In the genomic region with DNA sequence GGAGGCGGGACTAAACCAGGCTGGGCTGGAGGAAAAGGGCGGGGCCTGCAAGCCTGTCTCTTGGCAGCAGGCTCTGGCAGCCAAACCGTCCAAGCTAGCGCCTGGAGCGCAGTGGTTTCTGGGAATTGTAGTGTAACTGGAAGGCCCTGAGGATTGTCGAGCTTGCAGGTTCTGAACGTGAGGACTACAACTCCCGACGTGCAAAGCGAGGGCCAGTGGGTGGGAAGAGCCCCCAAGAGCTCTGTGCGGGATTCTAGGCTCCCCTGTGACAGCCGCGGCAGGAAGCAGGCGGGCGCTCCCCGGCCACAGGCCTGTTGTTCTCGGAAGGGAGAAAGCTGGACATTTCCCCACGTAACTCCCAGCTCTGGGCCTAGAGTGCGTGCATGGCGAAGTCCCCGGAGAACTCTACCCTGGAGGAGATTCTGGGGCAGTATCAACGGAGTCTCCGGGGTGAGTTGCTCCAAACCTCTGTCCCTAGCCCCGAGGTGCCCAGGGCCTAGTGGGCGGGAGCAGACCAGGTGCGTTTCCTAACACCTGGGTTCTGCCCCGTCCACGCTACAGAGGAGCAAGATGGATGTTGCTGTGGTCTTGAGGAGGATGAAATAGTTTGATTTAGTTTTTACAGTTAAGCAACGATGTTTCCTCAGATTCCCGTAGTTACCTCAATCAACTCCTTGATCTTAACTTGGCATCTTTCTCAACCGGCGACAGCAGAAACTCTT, we compare ENCODE assay signal across 1 cellular context.
A peak's percentile ranks its signal among the peaks of the same experiment; 100 is the strongest.
TF ChIP-seq lines count a peak whose summit lies in the region.

A gene (plus strand): TSS at position 251 of the 722 bp plus-strand sequence. CDS start 133 bp downstream, at position 384.

TF ChIP-seq in K562, 482 proteins besides CTCF, POLR2A, EP300 and RAD21 (continued from another document and continues in another):
- TF ChIP-seq, protein P1, sequence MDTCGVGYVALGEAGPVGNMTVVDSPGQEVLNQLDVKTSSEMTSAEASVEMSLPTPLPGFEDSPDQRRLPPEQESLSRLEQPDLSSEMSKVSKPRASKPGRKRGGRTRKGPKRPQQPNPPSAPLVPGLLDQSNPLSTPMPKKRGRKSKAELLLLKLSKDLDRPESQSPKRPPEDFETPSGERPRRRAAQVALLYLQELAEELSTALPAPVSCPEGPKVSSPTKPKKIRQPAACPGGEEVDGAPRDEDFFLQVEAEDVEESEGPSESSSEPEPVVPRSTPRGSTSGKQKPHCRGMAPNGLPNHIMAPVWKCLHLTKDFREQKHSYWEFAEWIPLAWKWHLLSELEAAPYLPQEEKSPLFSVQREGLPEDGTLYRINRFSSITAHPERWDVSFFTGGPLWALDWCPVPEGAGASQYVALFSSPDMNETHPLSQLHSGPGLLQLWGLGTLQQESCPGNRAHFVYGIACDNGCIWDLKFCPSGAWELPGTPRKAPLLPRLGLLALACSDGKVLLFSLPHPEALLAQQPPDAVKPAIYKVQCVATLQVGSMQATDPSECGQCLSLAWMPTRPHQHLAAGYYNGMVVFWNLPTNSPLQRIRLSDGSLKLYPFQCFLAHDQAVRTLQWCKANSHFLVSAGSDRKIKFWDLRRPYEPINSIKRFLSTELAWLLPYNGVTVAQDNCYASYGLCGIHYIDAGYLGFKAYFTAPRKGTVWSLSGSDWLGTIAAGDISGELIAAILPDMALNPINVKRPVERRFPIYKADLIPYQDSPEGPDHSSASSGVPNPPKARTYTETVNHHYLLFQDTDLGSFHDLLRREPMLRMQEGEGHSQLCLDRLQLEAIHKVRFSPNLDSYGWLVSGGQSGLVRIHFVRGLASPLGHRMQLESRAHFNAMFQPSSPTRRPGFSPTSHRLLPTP (IDR thresholded peaks at IDR 0.05; ENCODE audit: borderline replicate concordance, extremely low read depth, insufficient read length), result no peak
- peak; percentile 64; the same call in 1 of the 2 replicates for TF ChIP-seq MBD2 (IDR thresholded peaks at IDR 0.05; ENCODE audit: borderline replicate concordance, low read depth)
- no peak for TF ChIP-seq TRIM24 (IDR thresholded peaks at IDR 0.05)
- TF ChIP-seq ASH1L (IDR thresholded peaks at IDR 0.05; ENCODE audit: borderline replicate concordance, low read depth, partially characterized antibody), result no peak
- peak in 1 of 2 experiments; percentile 39; a peak in 1 of 3 replicates for TF ChIP-seq CBX3 (IDR thresholded peaks at IDR 0.05; ENCODE audit: borderline replicate concordance in 1 of 2, low read length in 2 of 2)
- peak; percentile 8; the same call in 1 of the 2 replicates for TF ChIP-seq ZKSCAN1 (IDR thresholded peaks at IDR 0.05; ENCODE audit: low read depth, low read length)
- TF ChIP-seq ZNF282 (CRISPR knock-in tag; IDR thresholded peaks at IDR 0.05), result no peak
- TF ChIP-seq ZNF311 (CRISPR knock-in tag; IDR thresholded peaks at IDR 0.05), result 0 out of 2 replicates have a peak, but pooled peaks have one; percentile 39
- no peak for TF ChIP-seq ZNF217 (CRISPR knock-in tag; IDR thresholded peaks at IDR 0.05)
- TF ChIP-seq ZNF408 (CRISPR knock-in tag; IDR thresholded peaks at IDR 0.05; ENCODE audit: low read depth), result no peak
- TF ChIP-seq, protein P2, sequence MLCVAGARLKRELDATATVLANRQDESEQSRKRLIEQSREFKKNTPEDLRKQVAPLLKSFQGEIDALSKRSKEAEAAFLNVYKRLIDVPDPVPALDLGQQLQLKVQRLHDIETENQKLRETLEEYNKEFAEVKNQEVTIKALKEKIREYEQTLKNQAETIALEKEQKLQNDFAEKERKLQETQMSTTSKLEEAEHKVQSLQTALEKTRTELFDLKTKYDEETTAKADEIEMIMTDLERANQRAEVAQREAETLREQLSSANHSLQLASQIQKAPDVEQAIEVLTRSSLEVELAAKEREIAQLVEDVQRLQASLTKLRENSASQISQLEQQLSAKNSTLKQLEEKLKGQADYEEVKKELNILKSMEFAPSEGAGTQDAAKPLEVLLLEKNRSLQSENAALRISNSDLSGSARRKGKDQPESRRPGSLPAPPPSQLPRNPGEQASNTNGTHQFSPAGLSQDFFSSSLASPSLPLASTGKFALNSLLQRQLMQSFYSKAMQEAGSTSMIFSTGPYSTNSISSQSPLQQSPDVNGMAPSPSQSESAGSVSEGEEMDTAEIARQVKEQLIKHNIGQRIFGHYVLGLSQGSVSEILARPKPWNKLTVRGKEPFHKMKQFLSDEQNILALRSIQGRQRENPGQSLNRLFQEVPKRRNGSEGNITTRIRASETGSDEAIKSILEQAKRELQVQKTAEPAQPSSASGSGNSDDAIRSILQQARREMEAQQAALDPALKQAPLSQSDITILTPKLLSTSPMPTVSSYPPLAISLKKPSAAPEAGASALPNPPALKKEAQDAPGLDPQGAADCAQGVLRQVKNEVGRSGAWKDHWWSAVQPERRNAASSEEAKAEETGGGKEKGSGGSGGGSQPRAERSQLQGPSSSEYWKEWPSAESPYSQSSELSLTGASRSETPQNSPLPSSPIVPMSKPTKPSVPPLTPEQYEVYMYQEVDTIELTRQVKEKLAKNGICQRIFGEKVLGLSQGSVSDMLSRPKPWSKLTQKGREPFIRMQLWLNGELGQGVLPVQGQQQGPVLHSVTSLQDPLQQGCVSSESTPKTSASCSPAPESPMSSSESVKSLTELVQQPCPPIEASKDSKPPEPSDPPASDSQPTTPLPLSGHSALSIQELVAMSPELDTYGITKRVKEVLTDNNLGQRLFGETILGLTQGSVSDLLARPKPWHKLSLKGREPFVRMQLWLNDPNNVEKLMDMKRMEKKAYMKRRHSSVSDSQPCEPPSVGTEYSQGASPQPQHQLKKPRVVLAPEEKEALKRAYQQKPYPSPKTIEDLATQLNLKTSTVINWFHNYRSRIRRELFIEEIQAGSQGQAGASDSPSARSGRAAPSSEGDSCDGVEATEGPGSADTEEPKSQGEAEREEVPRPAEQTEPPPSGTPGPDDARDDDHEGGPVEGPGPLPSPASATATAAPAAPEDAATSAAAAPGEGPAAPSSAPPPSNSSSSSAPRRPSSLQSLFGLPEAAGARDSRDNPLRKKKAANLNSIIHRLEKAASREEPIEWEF (CRISPR knock-in tag; IDR thresholded peaks at IDR 0.05), result no peak
- TF ChIP-seq PRMT5 (CRISPR knock-in tag; IDR thresholded peaks at IDR 0.05), result no peak
- TF ChIP-seq NCOA6 (IDR thresholded peaks at IDR 0.05), result no peak
- TF ChIP-seq TCFL5 (CRISPR knock-in tag; conservative IDR thresholded peaks at IDR 0.05), result no peak
- TF ChIP-seq, protein P3, sequence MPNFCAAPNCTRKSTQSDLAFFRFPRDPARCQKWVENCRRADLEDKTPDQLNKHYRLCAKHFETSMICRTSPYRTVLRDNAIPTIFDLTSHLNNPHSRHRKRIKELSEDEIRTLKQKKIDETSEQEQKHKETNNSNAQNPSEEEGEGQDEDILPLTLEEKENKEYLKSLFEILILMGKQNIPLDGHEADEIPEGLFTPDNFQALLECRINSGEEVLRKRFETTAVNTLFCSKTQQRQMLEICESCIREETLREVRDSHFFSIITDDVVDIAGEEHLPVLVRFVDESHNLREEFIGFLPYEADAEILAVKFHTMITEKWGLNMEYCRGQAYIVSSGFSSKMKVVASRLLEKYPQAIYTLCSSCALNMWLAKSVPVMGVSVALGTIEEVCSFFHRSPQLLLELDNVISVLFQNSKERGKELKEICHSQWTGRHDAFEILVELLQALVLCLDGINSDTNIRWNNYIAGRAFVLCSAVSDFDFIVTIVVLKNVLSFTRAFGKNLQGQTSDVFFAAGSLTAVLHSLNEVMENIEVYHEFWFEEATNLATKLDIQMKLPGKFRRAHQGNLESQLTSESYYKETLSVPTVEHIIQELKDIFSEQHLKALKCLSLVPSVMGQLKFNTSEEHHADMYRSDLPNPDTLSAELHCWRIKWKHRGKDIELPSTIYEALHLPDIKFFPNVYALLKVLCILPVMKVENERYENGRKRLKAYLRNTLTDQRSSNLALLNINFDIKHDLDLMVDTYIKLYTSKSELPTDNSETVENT (CRISPR knock-in tag; IDR thresholded peaks at IDR 0.05), result peak; percentile 92; the same call in 1 of the 2 replicates
- TF ChIP-seq, protein P4, sequence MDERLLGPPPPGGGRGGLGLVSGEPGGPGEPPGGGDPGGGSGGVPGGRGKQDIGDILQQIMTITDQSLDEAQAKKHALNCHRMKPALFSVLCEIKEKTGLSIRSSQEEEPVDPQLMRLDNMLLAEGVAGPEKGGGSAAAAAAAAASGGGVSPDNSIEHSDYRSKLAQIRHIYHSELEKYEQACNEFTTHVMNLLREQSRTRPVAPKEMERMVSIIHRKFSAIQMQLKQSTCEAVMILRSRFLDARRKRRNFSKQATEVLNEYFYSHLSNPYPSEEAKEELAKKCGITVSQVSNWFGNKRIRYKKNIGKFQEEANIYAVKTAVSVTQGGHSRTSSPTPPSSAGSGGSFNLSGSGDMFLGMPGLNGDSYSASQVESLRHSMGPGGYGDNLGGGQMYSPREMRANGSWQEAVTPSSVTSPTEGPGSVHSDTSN (CRISPR knock-in tag; IDR thresholded peaks at IDR 0.05; ENCODE audit: low read depth), result no peak
- TF ChIP-seq, protein P4 (tag; conservative IDR thresholded peaks at IDR 0.05; ENCODE audit: low read depth), result 0 out of 2 replicates have a peak, but pooled peaks have one; percentile 0
- TF ChIP-seq, protein P5, sequence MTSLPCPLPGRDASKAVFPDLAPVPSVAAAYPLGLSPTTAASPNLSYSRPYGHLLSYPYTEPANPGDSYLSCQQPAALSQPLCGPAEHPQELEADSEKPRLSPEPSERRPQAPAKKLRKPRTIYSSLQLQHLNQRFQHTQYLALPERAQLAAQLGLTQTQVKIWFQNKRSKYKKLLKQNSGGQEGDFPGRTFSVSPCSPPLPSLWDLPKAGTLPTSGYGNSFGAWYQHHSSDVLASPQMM (CRISPR knock-in tag; IDR thresholded peaks at IDR 0.05), result no peak
- peak; percentile 48; the same call in 1 of the 2 replicates for TF ChIP-seq BHLHE40 (IDR thresholded peaks at IDR 0.05; ENCODE audit: low read length)
- TF ChIP-seq CHD2 (IDR thresholded peaks at IDR 0.05; ENCODE audit: low read depth, low read length), result peak; percentile 63
- TF ChIP-seq L3MBTL2 (IDR thresholded peaks at IDR 0.05), result peak; percentile 80
- TF ChIP-seq HLTF (IDR thresholded peaks at IDR 0.05), result 0 out of 2 replicates have a peak, but pooled peaks have one; percentile 23
- no peak for TF ChIP-seq ELF4 (CRISPR knock-in tag; IDR thresholded peaks at IDR 0.05)
- 0 out of 2 replicates have a peak, but pooled peaks have one; percentile 31 for TF ChIP-seq ZNF197 (CRISPR knock-in tag; IDR thresholded peaks at IDR 0.05; ENCODE audit: low read depth)
- TF ChIP-seq ZC3H4 (CRISPR knock-in tag; IDR thresholded peaks at IDR 0.05; ENCODE audit: borderline replicate concordance), result no peak; the same call in 1 of the 2 replicates
- TF ChIP-seq PHB2 (IDR thresholded peaks at IDR 0.05; ENCODE audit: low read depth), result no peak
- peak; percentile 32 for TF ChIP-seq NBN (IDR thresholded peaks at IDR 0.05; ENCODE audit: low read depth)
- no peak for TF ChIP-seq SMAD3 (CRISPR knock-in tag; conservative IDR thresholded peaks at IDR 0.05)
- TF ChIP-seq BDP1 (IDR thresholded peaks at IDR 0.05; ENCODE audit: insufficient read depth, insufficient read length), result no peak
- TF ChIP-seq, protein P6, sequence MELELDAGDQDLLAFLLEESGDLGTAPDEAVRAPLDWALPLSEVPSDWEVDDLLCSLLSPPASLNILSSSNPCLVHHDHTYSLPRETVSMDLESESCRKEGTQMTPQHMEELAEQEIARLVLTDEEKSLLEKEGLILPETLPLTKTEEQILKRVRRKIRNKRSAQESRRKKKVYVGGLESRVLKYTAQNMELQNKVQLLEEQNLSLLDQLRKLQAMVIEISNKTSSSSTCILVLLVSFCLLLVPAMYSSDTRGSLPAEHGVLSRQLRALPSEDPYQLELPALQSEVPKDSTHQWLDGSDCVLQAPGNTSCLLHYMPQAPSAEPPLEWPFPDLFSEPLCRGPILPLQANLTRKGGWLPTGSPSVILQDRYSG (tag; conservative IDR thresholded peaks at IDR 0.05; ENCODE audit: low read depth), result no peak
- TF ChIP-seq SP2 (IDR thresholded peaks at IDR 0.05; ENCODE audit: extremely low read depth, low read depth, low read length, poor library complexity, severe bottlenecking), result no peak
- TF ChIP-seq HDAC1 (IDR thresholded peaks at IDR 0.05), result peak in 1 of 2 experiments; percentile 90; a peak in 3 of 4 replicates
- TF ChIP-seq KAT8 (IDR thresholded peaks at IDR 0.05; ENCODE audit: low read depth), result no peak
- TF ChIP-seq, protein P7, sequence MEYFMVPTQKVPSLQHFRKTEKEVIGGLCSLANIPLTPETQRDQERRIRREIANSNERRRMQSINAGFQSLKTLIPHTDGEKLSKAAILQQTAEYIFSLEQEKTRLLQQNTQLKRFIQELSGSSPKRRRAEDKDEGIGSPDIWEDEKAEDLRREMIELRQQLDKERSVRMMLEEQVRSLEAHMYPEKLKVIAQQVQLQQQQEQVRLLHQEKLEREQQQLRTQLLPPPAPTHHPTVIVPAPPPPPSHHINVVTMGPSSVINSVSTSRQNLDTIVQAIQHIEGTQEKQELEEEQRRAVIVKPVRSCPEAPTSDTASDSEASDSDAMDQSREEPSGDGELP (CRISPR knock-in tag; IDR thresholded peaks at IDR 0.05; ENCODE audit: borderline replicate concordance), result peak; percentile 78; the same call in 1 of the 2 replicates
- peak; percentile 85 for TF ChIP-seq EP400 (IDR thresholded peaks at IDR 0.05)
- no peak for TF ChIP-seq TAF15 (IDR thresholded peaks at IDR 0.05; ENCODE audit: low read depth, low read length)
- TF ChIP-seq, protein P8, sequence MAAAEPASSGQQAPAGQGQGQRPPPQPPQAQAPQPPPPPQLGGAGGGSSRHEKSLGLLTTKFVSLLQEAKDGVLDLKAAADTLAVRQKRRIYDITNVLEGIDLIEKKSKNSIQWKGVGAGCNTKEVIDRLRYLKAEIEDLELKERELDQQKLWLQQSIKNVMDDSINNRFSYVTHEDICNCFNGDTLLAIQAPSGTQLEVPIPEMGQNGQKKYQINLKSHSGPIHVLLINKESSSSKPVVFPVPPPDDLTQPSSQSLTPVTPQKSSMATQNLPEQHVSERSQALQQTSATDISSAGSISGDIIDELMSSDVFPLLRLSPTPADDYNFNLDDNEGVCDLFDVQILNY (CRISPR knock-in tag; IDR thresholded peaks at IDR 0.05), result peak; percentile 36; the same call in 1 of the 2 replicates
- TF ChIP-seq JUND (IDR thresholded peaks at IDR 0.05; ENCODE audit: borderline replicate concordance, low read depth, low read length), result 0 out of 2 replicates have a peak, but pooled peaks have one; percentile 46
- no peak; the same call in 2 of the 3 replicates for TF ChIP-seq JUND (tag; IDR thresholded peaks at IDR 0.05; ENCODE audit: borderline replicate concordance, low read depth, low read length)
- TF ChIP-seq MAZ (CRISPR knock-in tag; conservative IDR thresholded peaks at IDR 0.05 in 1 of 2, IDR thresholded peaks at IDR 0.05 in 1 of 2), result peak; percentile 74 to 95
- 0 out of 2 replicates have a peak, but pooled peaks have one; percentile 61 for TF ChIP-seq ZNF133 (CRISPR knock-in tag; IDR thresholded peaks at IDR 0.05)
- peak; percentile 56; the same call in 1 of the 2 replicates for TF ChIP-seq FOXJ2 (tag; IDR thresholded peaks at IDR 0.05)
